36 cellular contexts compared by ENCODE assay signal in genomic region chr5:77104813-77105212, GRCh38.
"Had no signal": no experiment of that assay in that cellular context is flagged by ENCODE, and none has a peak within 500 bp of the region (broad histone marks: within the 10 kb centered on the region; RNA-seq: fewer than 3 reads in every experiment).

No MANE protein-coding gene starts in this region.

- H3K36me3 ChIP-seq: adrenal gland, ascending aorta, brain microvascular endothelial cell, breast epithelium, cardiac muscle cell had no signal

- H3K36me3 Mint-ChIP-seq: activated naive CD4-positive, alpha-beta T cell treated with anti-CD3 and anti-CD28 coated beads, Interleukin-2, amount 10 ng/mL, durations not matched to agents 7 days and 5 days; activated naive CD4-positive, alpha-beta T cell treated with anti-CD3 and anti-CD28 coated beads, Interleukin-2, amount 50 U/mL, for 24 hours; activated naive CD4-positive, alpha-beta T cell treated with anti-CD3 and anti-CD28 coated beads, Interleukin-2, amount 50 U/mL, for 72 hours; activated naive CD8-positive, alpha-beta T cell treated with anti-CD3 and anti-CD28 coated beads, Interleukin-2, amount 10 ng/mL, durations not matched to agents 7 days and 5 days had no signal

- H3K9me3 Mint-ChIP-seq: activated naive CD4-positive, alpha-beta T cell treated with anti-CD3 and anti-CD28 coated beads, Interleukin-2, amount 10 ng/mL, durations not matched to agents 7 days and 5 days; activated naive CD4-positive, alpha-beta T cell treated with anti-CD3 and anti-CD28 coated beads, Interleukin-2, amount 50 U/mL, for 24 hours; activated naive CD4-positive, alpha-beta T cell treated with anti-CD3 and anti-CD28 coated beads, Interleukin-2, amount 50 U/mL, for 72 hours; activated naive CD8-positive, alpha-beta T cell treated with anti-CD3 and anti-CD28 coated beads, Interleukin-2, amount 10 ng/mL, durations not matched to agents 7 days and 5 days; central memory CD8-positive, alpha-beta T cell had no signal

- H3K27ac ChIP-seq: adrenal gland, ascending aorta, body of pancreas, brain microvascular endothelial cell, breast epithelium, cardiac muscle cell had no signal

- H3K4me3 ChIP-seq: adrenal gland, ascending aorta, body of pancreas, breast epithelium, cardiac muscle cell had no signal

- H3K4me3 Mint-ChIP-seq: activated naive CD4-positive, alpha-beta T cell treated with anti-CD3 and anti-CD28 coated beads for 36 hours; activated naive CD4-positive, alpha-beta T cell treated with anti-CD3 and anti-CD28 coated beads, Interleukin-2, amount 10 ng/mL, durations not matched to agents 7 days and 5 days; activated naive CD4-positive, alpha-beta T cell treated with anti-CD3 and anti-CD28 coated beads, Interleukin-2, amount 50 U/mL, for 24 hours; activated naive CD8-positive, alpha-beta T cell; activated naive CD8-positive, alpha-beta T cell treated with anti-CD3 and anti-CD28 coated beads for 36 hours; activated naive CD8-positive, alpha-beta T cell treated with anti-CD3 and anti-CD28 coated beads, Interleukin-2, amount 10 ng/mL, durations not matched to agents 7 days and 5 days; activated naive CD8-positive, alpha-beta T cell treated with anti-CD3 and anti-CD28 coated beads, Interleukin-2, amount 50 U/mL, for 24 hours; activated T-cell treated with anti-CD3 and anti-CD28 coated beads, Interleukin-2, amount 50 U/mL, for 24 hours; activated T-cell treated with anti-CD3 and anti-CD28 coated beads, Interleukin-2, amount 50 U/mL, for 4 hours; activated T-helper 1 cell treated with anti-CD3 and anti-CD28 coated beads, Interleukin-12 subunit alpha, Interleukin-12 subunit beta, Interleukin-2, Interleukin-4 antibody, amounts not matched to agents 30 ng/mL and 10 ng/mL and 1 ng/mL, durations not matched to agents 14 hours and 24 hours and 36 hours; brain; central memory CD8-positive, alpha-beta T cell had no signal

- H3K4me1 Mint-ChIP-seq: activated naive CD4-positive, alpha-beta T cell treated with anti-CD3 and anti-CD28 coated beads, Interleukin-2, amount 10 ng/mL, durations not matched to agents 7 days and 5 days; activated naive CD4-positive, alpha-beta T cell treated with anti-CD3 and anti-CD28 coated beads, Interleukin-2, amount 50 U/mL, for 24 hours; activated naive CD8-positive, alpha-beta T cell treated with anti-CD3 and anti-CD28 coated beads, Interleukin-2, amount 10 ng/mL, durations not matched to agents 7 days and 5 days; brain; central memory CD8-positive, alpha-beta T cell had no signal

- DNase-seq: activated effector memory CD4-positive, alpha-beta T cell treated with anti-CD3 and anti-CD28 coated beads, Interleukin-2, amount 50 U/mL, for 16 hours; activated effector memory CD4-positive, alpha-beta T cell treated with Interleukin-2 at 50 U/mL for 16 hours; activated gamma-delta T cell; activated gamma-delta T cell treated with Interleukin-2 at 50 U/mL for 16 hours; activated naive CD4-positive, alpha-beta T cell; activated naive CD4-positive, alpha-beta T cell treated with anti-CD3 and anti-CD28 coated beads for 36 hours; activated naive CD4-positive, alpha-beta T cell treated with anti-CD3 and anti-CD28 coated beads, Interleukin-2, amount 10 ng/mL, durations not matched to agents 7 days and 5 days; activated naive CD4-positive, alpha-beta T cell treated with anti-CD3 and anti-CD28 coated beads, Interleukin-2, amount 50 U/mL, for 16 hours; activated naive CD4-positive, alpha-beta T cell treated with Interleukin-2 at 50 U/mL for 16 hours; activated naive CD8-positive, alpha-beta T cell treated with anti-CD3 and anti-CD28 coated beads for 36 hours; activated naive CD8-positive, alpha-beta T cell treated with anti-CD3 and anti-CD28 coated beads, Interleukin-2, amount 10 ng/mL, durations not matched to agents 7 days and 5 days; activated naive CD8-positive, alpha-beta T cell treated with anti-CD3 and anti-CD28 coated beads, Interleukin-2, amount 50 U/mL, for 24 hours; activated T-cell treated with anti-CD3 and anti-CD28 coated beads for 4 hours; activated T-cell treated with anti-CD3 and anti-CD28 coated beads, Interleukin-2, amount 50 U/mL, for 24 hours; activated T-cell treated with anti-CD3 and anti-CD28 coated beads, Interleukin-2, amount 50 U/mL, for 4 hours; activated T-cell treated with anti-CD3 and anti-CD28 coated beads, Interleukin-2, amount 50 U/mL, for 48 hours; adrenal gland; amniotic stem cell; amygdala; anterior cingulate cortex; aorta; body of pancreas; brain microvascular endothelial cell; caudate nucleus; central memory CD4-positive, alpha-beta T cell; cerebellar nuclear complex had no signal

- H3K4me1 ChIP-seq: adrenal gland, ascending aorta, body of pancreas, breast epithelium had no signal

- H3K27me3 ChIP-seq: adrenal gland, ascending aorta, body of pancreas, brain microvascular endothelial cell, breast epithelium, cardiac muscle cell had no signal

- H3K9me3 ChIP-seq: adrenal gland, ascending aorta, body of pancreas, breast epithelium had no signal

- ATAC-seq: activated naive CD8-positive, alpha-beta T cell treated with anti-CD3 and anti-CD28 coated beads, Interleukin-2, amount 50 U/mL, for 24 hours; activated T-cell treated with anti-CD3 and anti-CD28 coated beads, Interleukin-2, amount 50 U/mL, for 4 hours; body of pancreas had no signal

- H3K27me3 Mint-ChIP-seq: activated naive CD4-positive, alpha-beta T cell treated with anti-CD3 and anti-CD28 coated beads, Interleukin-2, amount 50 U/mL, for 24 hours; activated naive CD8-positive, alpha-beta T cell; activated naive CD8-positive, alpha-beta T cell treated with anti-CD3 and anti-CD28 coated beads for 36 hours; activated naive CD8-positive, alpha-beta T cell treated with anti-CD3 and anti-CD28 coated beads, Interleukin-2, amount 10 ng/mL, durations not matched to agents 7 days and 5 days; activated naive CD8-positive, alpha-beta T cell treated with anti-CD3 and anti-CD28 coated beads, Interleukin-2, amount 50 U/mL, for 24 hours; activated T-cell treated with anti-CD3 and anti-CD28 coated beads, Interleukin-2, amount 50 U/mL, for 24 hours; brain; central memory CD8-positive, alpha-beta T cell had no signal

- H3K27ac Mint-ChIP-seq: activated naive CD4-positive, alpha-beta T cell treated with anti-CD3 and anti-CD28 coated beads for 36 hours; activated naive CD4-positive, alpha-beta T cell treated with anti-CD3 and anti-CD28 coated beads, Interleukin-2, amount 10 ng/mL, durations not matched to agents 7 days and 5 days; activated naive CD4-positive, alpha-beta T cell treated with anti-CD3 and anti-CD28 coated beads, Interleukin-2, amount 50 U/mL, for 24 hours; activated naive CD4-positive, alpha-beta T cell treated with anti-CD3 and anti-CD28 coated beads, Interleukin-2, amount 50 U/mL, for 72 hours; activated naive CD8-positive, alpha-beta T cell; activated naive CD8-positive, alpha-beta T cell treated with anti-CD3 and anti-CD28 coated beads for 36 hours; activated naive CD8-positive, alpha-beta T cell treated with anti-CD3 and anti-CD28 coated beads, Interleukin-2, amount 10 ng/mL, durations not matched to agents 7 days and 5 days; activated naive CD8-positive, alpha-beta T cell treated with anti-CD3 and anti-CD28 coated beads, Interleukin-2, amount 50 U/mL, for 24 hours; activated T-cell treated with anti-CD3 and anti-CD28 coated beads, Interleukin-2, amount 50 U/mL, for 24 hours; activated T-helper 1 cell treated with anti-CD3 and anti-CD28 coated beads, Interleukin-12 subunit alpha, Interleukin-12 subunit beta, Interleukin-2, Interleukin-4 antibody, amounts not matched to agents 30 ng/mL and 10 ng/mL and 1 ng/mL, durations not matched to agents 14 hours and 24 hours and 36 hours; activated T-helper 2 cell treated with anti-CD3 and anti-CD28 coated beads, Interferon-gamma antibody, Interleukin-2, Interleukin-4, amounts not matched to agents 10 μg/mL and 5 μg/mL and 100 μg/mL, durations not matched to agents 14 hours and 24 hours and 36 hours; brain had no signal
